In the genomic region with DNA sequence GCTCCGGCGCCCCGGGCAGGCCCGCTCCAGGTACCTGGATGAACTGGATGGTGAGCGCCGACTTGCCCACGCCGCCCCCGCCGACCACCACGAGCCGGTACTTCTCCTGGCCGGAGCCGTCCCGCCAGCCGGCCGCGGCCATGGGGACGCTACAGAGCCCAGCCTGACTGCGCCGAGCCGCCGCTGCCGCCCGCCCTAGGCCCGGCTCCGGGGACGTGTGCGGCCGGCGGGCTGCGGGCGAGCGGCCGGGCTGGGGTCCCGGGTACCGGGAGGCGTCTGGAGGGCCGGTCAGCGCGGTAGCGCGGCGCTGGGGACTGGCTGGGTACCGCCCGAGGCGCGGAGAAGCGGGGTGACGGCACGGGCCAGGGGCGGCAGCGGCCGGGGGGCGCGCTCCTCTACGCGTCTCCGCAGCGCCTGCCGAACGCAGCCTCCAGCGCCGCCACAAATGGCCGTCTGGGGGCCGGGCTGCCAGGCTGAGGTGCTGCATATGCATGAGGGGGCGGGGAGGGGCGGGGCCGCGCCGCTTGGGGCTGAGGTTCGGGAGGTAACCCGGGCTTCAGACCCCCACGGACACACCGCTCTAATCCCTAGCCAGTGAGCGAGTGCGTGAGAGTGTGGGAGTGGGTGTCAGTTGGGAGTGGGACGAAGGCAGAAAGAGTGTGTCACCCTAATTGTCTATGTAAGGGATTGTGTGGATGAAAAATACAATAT, we compare ENCODE assay signal across 9 cellular contexts. TPM values are rescaled to one million over a fixed set of nuclear protein-coding genes. Genes with fewer than 3 reads are reported as not detected.
DNase-seq lines count a peak whose midpoint lies in the region; ATAC-seq and TF ChIP-seq lines count a peak whose summit lies in the region.
"Had no signal": no experiment of that assay in that cellular context is flagged by ENCODE, and none has a peak within 500 bp of the region (broad histone marks: within the 10 kb centered on the region; RNA-seq: fewer than 3 reads in every experiment).

A gene (minus strand): TSS at position 455 of the 711 bp plus-strand sequence. CDS start 313 bp downstream, at position 142.

- no TSS peak for BruUV-seq in PC-9 (replicated peaks; lab: Mats Ljungman, UMichigan)

- peak within 1 kb of the TSS; percentile 87 to 94 (median 91) for H3K27ac Mint-ChIP-seq in nephron

- ATAC-seq in HG03378 (IDR thresholded peaks at IDR 0.05; ENCODE audit: unreplicated experiment), result peak; percentile 53
- peak; percentile 95 for ATAC-seq in stimulated activated naive CD8-positive, alpha-beta T cell treated with anti-CD3 and anti-CD28 coated beads, Interleukin-15, Interleukin-2, amounts not matched to agents 100 U/mL and 50 U/mL, for 24 hours

- POLR2A ChIA-PET in PC-9 (lab: Charles Lee; ENCODE audit: unreplicated experiment), result interaction anchor here (0.5 to 0.7 kb wide), 3 partner anchors 12 to 51 kb away, joined by 3 to 11 read pairs (median 5); no protein-coding TSS in a partner anchor

- no peaks in the 10 kb centered on the region for H3K36me3 ChIP-seq in PC-9 (ENCODE audit: low read depth)
- peaks cover 4% of the 10 kb centered on the region for H3K36me3 ChIP-seq in fibroblast of lung (ENCODE audit: control insufficient read depth, insufficient read depth, low read length)
- H3K36me3 ChIP-seq: neutrophil had no signal

- H3K9me3 ChIP-seq in PC-9 (ENCODE audit: insufficient read depth, low read depth), result no peaks in the 10 kb centered on the region
- H3K9me3 ChIP-seq in fibroblast of lung (ENCODE audit: control insufficient read depth, insufficient read depth, low read depth, low read length), result no peaks in the 10 kb centered on the region
- H3K9me3 ChIP-seq: neutrophil had no signal

- TF ChIP-seq CTCF in C4-2B (conservative IDR thresholded peaks at IDR 0.05), result peak; percentile 23
- TF ChIP-seq CTCF in PC-9 (conservative IDR thresholded peaks at IDR 0.05), result no peak
- TF ChIP-seq CTCF in fibroblast of lung (conservative IDR thresholded peaks at IDR 0.05 in 1 of 2, IDR thresholded peaks at IDR 0.05 in 1 of 2; ENCODE audit: low read depth in 1 of 2, low read length in 2 of 2), result no peak
- no peak for TF ChIP-seq CTCF in nephron (IDR thresholded peaks at IDR 0.05; ENCODE audit: unreplicated experiment in 3 of 3)

- H3K27me3 Mint-ChIP-seq in nephron (ENCODE audit: low read depth), result peaks cover 10% of the 10 kb centered on the region

- CTCF ChIA-PET in PC-9 (lab: Charles Lee), result interaction anchor here (0.6 to 0.8 kb wide), 2 partner anchors 16 to 96 kb away, joined by 3 to 11 read pairs; no protein-coding TSS in a partner anchor

- H3K4me3 ChIP-seq in PC-9 (peak within 1 kb of the TSS; percentile 67), fibroblast of lung (replicated peaks in 1 of 4; ENCODE audit: control extremely low read depth in 1 of 4, insufficient read depth in 1 of 4, low read depth in 3 of 4, low read length in 4 of 4) (peak within 1 kb of the TSS; percentile 61 to 89 (median 86))

- H3K27me3 ChIP-seq in PC-9 (ENCODE audit: insufficient read depth, low read depth), result no peaks in the 10 kb centered on the region
- H3K27me3 ChIP-seq in fibroblast of lung (ENCODE audit: control insufficient read depth, insufficient read depth, low read length), result no peaks in the 10 kb centered on the region

- peak within 1 kb of the TSS; percentile 93 for H3K9ac ChIP-seq in fibroblast of lung (ENCODE audit: insufficient read depth, low read length)

- no peaks in the 10 kb centered on the region for H3K9me2 ChIP-seq in PC-9 (ENCODE audit: insufficient read depth)

- peaks cover 8% of the 10 kb centered on the region; the same call in 1 of the 2 replicates for H3F3A ChIP-seq in PC-9 (ENCODE audit: insufficient read depth, low read depth)

- no peaks in the 10 kb centered on the region for H3K9me3 Mint-ChIP-seq in nephron

- peaks cover 21% of the 10 kb centered on the region for H3K4me1 Mint-ChIP-seq in nephron

- DNase-seq in PC-9, result peak; percentile 46 to 63
- DNase-seq in activated T-helper 1 cell treated with Interleukin-2 at 50 U/mL for 16 hours (ENCODE audit: low read depth), result peak; percentile 68
- peak; percentile 69 to 77 for DNase-seq in fibroblast of lung (ENCODE audit: low read depth in 2 of 2)
- peak; percentile 83 for DNase-seq in stimulated activated naive CD8-positive, alpha-beta T cell treated with anti-CD3 and anti-CD28 coated beads, Interleukin-15, Interleukin-2, amounts not matched to agents 100 U/mL and 50 U/mL, for 24 hours

- peak within 1 kb of the TSS; percentile 97 for H3K4me2 ChIP-seq in PC-9
- peak within 1 kb of the TSS; percentile 88 for H3K4me2 ChIP-seq in fibroblast of lung (ENCODE audit: extremely low read depth, insufficient read depth, low read length)

- peak within 1 kb of the TSS; percentile 84 for H2AFZ ChIP-seq in PC-9
- peak within 1 kb of the TSS; percentile 34 for H2AFZ ChIP-seq in fibroblast of lung (ENCODE audit: low read length)

- H4K20me1 ChIP-seq in PC-9 (ENCODE audit: insufficient read depth), result peaks cover 19% of the 10 kb centered on the region
- peaks cover 2% of the 10 kb centered on the region for H4K20me1 ChIP-seq in fibroblast of lung (ENCODE audit: control insufficient read depth, extremely low read depth, insufficient read depth, low read length)

- H3K4me3 Mint-ChIP-seq in nephron, result peak within 1 kb of the TSS; percentile 96 to 98 (median 96)

- peaks cover 45% of the 10 kb centered on the region for H3K79me2 ChIP-seq in PC-9 (ENCODE audit: low read depth)
- H3K79me2 ChIP-seq in fibroblast of lung (ENCODE audit: control insufficient read depth, insufficient read depth, low read length), result peaks cover 49% of the 10 kb centered on the region

- peak within 1 kb of the TSS; percentile 81 for H3K27ac ChIP-seq in C4-2B
- peak within 1 kb of the TSS; percentile 58 for H3K27ac ChIP-seq in PC-9
- peak within 1 kb of the TSS; percentile 68 for H3K27ac ChIP-seq in fibroblast of lung (ENCODE audit: insufficient read depth, low read length)
- H3K27ac ChIP-seq: neutrophil had no signal

- H3K36me3 Mint-ChIP-seq in nephron (ENCODE audit: low read depth), result no peaks in the 10 kb centered on the region

- intact Hi-C loops in PC-9 (cut with micrococcal nuclease; ENCODE audit: unreplicated experiment), result loop anchor here (5.0 kb wide), 2 partner anchors 57 to 98 kb away; no protein-coding TSS in a partner anchor

- H3K4me1 ChIP-seq in PC-9 (replicated peaks; ENCODE audit: insufficient read depth) (peaks cover 23% of the 10 kb centered on the region), fibroblast of lung (ENCODE audit: control insufficient read depth, extremely low read depth, insufficient read depth, low read length) (peaks cover 6% of the 10 kb centered on the region)

- TF ChIP-seq POLR2A in GM19099 (IDR thresholded peaks at IDR 0.05; ENCODE audit: extremely low read depth, insufficient read length, low read depth), result peak; percentile 92

RNA-seq across cellular contexts. Expression of the gene that starts here (rescaled TPM):
- total RNA-seq in PC-9 (2021) (30.7 and 42.2 TPM in 2 replicates), fibroblast of lung (101 and 160 TPM in 2 replicates)
- 110 and 178 TPM in 2 replicates for polyA plus RNA-seq in fibroblast of lung
- 111 and 172 TPM in 2 replicates for polyA plus RNA-seq in fibroblast of lung (2012)
- polyA minus RNA-seq in fibroblast of lung (ENCODE audit: low replicate concordance), result 2.6 and 6.5 TPM in 2 replicates

Comparison
In these comparisons a context has a peak if more than half of its experiments do, and no peak if none do; other contexts are left out.
1. Peak in every context shown above with its lines: DNase-seq, ATAC-seq, H3K4me3 ChIP-seq and H3K27ac ChIP-seq.